In the genomic region with DNA sequence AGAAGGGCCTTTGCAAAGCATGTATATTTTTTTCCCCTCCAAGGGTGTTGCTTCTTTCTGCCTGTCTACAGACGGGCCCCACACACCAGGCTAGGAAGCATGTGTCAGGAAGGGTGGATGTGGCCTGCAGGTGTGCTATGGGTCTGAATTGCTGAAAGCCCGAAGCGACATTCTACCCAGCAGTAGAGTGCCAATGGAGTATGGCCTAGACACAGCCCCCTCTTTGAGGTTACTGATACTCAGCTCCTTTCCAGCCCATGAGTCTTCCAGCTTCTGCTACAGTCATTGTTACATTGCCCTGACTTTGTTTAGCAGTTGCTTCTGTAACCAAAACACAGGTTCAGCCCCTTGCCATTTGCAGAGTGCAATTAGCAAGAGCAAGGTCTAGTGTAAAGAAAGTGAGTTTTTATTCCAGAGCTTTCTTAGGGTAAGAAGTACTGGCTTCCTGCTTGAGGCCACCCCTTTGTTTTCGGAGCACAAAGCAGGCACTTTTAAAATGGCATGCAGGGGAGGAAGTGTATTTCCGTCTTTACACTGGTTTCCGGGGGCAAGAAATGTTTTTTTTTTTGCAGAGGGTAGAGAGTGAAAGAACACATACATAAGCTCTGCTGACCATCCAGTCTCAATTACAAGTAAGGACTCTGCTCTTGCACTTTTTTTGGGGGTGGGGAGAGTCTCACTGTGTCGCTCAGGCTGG, we compare ENCODE assay signal across 1 cellular context.
TF ChIP-seq lines count a peak whose summit lies in the region.

No MANE protein-coding gene starts in this region.

TF ChIP-seq in WTC11, 78 proteins besides CTCF, POLR2A, EP300 and RAD21 (continued from another document):
- TF ChIP-seq, protein P1, sequence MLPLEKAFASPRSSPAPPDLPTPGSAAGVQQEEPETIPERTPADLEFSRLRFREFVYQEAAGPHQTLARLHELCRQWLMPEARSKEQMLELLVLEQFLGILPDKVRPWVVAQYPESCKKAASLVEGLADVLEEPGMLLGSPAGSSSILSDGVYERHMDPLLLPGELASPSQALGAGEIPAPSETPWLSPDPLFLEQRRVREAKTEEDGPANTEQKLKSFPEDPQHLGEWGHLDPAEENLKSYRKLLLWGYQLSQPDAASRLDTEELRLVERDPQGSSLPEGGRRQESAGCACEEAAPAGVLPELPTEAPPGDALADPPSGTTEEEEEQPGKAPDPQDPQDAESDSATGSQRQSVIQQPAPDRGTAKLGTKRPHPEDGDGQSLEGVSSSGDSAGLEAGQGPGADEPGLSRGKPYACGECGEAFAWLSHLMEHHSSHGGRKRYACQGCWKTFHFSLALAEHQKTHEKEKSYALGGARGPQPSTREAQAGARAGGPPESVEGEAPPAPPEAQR (CRISPR knock-in tag; IDR thresholded peaks at IDR 0.05): no peak
- TF ChIP-seq GTF2I (CRISPR knock-in tag; conservative IDR thresholded peaks at IDR 0.05): no peak
- TF ChIP-seq, protein P2, sequence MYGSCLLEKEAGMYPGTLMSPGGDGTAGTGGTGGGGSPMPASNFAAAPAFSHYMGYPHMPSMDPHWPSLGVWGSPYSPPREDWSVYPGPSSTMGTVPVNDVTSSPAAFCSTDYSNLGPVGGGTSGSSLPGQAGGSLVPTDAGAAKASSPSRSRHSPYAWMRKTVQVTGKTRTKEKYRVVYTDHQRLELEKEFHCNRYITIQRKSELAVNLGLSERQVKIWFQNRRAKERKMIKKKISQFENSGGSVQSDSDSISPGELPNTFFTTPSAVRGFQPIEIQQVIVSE (CRISPR knock-in tag; IDR thresholded peaks at IDR 0.05; ENCODE audit: borderline replicate concordance): no peak
- TF ChIP-seq, protein P3, sequence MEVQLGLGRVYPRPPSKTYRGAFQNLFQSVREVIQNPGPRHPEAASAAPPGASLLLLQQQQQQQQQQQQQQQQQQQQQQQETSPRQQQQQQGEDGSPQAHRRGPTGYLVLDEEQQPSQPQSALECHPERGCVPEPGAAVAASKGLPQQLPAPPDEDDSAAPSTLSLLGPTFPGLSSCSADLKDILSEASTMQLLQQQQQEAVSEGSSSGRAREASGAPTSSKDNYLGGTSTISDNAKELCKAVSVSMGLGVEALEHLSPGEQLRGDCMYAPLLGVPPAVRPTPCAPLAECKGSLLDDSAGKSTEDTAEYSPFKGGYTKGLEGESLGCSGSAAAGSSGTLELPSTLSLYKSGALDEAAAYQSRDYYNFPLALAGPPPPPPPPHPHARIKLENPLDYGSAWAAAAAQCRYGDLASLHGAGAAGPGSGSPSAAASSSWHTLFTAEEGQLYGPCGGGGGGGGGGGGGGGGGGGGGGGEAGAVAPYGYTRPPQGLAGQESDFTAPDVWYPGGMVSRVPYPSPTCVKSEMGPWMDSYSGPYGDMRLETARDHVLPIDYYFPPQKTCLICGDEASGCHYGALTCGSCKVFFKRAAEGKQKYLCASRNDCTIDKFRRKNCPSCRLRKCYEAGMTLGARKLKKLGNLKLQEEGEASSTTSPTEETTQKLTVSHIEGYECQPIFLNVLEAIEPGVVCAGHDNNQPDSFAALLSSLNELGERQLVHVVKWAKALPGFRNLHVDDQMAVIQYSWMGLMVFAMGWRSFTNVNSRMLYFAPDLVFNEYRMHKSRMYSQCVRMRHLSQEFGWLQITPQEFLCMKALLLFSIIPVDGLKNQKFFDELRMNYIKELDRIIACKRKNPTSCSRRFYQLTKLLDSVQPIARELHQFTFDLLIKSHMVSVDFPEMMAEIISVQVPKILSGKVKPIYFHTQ (CRISPR knock-in tag; IDR thresholded peaks at IDR 0.05): no peak
- TF ChIP-seq KAT7 (CRISPR knock-in tag; IDR thresholded peaks at IDR 0.05; ENCODE audit: borderline replicate concordance): no peak
- TF ChIP-seq JAZF1 (CRISPR knock-in tag; IDR thresholded peaks at IDR 0.05): no peak
- TF ChIP-seq, protein P4, sequence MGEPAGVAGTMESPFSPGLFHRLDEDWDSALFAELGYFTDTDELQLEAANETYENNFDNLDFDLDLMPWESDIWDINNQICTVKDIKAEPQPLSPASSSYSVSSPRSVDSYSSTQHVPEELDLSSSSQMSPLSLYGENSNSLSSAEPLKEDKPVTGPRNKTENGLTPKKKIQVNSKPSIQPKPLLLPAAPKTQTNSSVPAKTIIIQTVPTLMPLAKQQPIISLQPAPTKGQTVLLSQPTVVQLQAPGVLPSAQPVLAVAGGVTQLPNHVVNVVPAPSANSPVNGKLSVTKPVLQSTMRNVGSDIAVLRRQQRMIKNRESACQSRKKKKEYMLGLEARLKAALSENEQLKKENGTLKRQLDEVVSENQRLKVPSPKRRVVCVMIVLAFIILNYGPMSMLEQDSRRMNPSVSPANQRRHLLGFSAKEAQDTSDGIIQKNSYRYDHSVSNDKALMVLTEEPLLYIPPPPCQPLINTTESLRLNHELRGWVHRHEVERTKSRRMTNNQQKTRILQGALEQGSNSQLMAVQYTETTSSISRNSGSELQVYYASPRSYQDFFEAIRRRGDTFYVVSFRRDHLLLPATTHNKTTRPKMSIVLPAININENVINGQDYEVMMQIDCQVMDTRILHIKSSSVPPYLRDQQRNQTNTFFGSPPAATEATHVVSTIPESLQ (CRISPR knock-in tag; IDR thresholded peaks at IDR 0.05): no peak
- TF ChIP-seq, protein P5, sequence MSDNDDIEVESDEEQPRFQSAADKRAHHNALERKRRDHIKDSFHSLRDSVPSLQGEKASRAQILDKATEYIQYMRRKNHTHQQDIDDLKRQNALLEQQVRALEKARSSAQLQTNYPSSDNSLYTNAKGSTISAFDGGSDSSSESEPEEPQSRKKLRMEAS (CRISPR knock-in tag; IDR thresholded peaks at IDR 0.05): no peak
- no peak for TF ChIP-seq ZNF232 (CRISPR knock-in tag; IDR thresholded peaks at IDR 0.05)
- no peak for TF ChIP-seq ETV6 (CRISPR knock-in tag; IDR thresholded peaks at IDR 0.05)
- no peak for TF ChIP-seq NR3C1 (CRISPR knock-in tag; conservative IDR thresholded peaks at IDR 0.05; ENCODE audit: low read depth)
- TF ChIP-seq SMAD3 (CRISPR knock-in tag; IDR thresholded peaks at IDR 0.05; ENCODE audit: borderline replicate concordance): no peak
- TF ChIP-seq NFYB (CRISPR knock-in tag; conservative IDR thresholded peaks at IDR 0.05; ENCODE audit: low read depth): no peak
- TF ChIP-seq, protein P6, sequence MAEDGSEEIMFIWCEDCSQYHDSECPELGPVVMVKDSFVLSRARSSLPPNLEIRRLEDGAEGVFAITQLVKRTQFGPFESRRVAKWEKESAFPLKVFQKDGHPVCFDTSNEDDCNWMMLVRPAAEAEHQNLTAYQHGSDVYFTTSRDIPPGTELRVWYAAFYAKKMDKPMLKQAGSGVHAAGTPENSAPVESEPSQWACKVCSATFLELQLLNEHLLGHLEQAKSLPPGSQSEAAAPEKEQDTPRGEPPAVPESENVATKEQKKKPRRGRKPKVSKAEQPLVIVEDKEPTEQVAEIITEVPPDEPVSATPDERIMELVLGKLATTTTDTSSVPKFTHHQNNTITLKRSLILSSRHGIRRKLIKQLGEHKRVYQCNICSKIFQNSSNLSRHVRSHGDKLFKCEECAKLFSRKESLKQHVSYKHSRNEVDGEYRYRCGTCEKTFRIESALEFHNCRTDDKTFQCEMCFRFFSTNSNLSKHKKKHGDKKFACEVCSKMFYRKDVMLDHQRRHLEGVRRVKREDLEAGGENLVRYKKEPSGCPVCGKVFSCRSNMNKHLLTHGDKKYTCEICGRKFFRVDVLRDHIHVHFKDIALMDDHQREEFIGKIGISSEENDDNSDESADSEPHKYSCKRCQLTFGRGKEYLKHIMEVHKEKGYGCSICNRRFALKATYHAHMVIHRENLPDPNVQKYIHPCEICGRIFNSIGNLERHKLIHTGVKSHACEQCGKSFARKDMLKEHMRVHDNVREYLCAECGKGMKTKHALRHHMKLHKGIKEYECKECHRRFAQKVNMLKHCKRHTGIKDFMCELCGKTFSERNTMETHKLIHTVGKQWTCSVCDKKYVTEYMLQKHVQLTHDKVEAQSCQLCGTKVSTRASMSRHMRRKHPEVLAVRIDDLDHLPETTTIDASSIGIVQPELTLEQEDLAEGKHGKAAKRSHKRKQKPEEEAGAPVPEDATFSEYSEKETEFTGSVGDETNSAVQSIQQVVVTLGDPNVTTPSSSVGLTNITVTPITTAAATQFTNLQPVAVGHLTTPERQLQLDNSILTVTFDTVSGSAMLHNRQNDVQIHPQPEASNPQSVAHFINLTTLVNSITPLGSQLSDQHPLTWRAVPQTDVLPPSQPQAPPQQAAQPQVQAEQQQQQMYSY (CRISPR knock-in tag; IDR thresholded peaks at IDR 0.05): no peak
- TF ChIP-seq ZNF396 (CRISPR knock-in tag; IDR thresholded peaks at IDR 0.05; ENCODE audit: borderline replicate concordance): no peak
- TF ChIP-seq TP53 (CRISPR knock-in tag; IDR thresholded peaks at IDR 0.05): no peak
